Comparison of ENCODE assay signal across 15 cellular contexts in genomic region chr15:79943820-79944219, GRCh38. TPM values are rescaled to one million over a fixed set of nuclear protein-coding genes. Genes with fewer than 3 reads are reported as not detected.
DNase-seq lines count a peak whose midpoint lies in the region; ATAC-seq, FAIRE-seq and TF ChIP-seq lines count a peak whose summit lies in the region.
"Had no signal": no experiment of that assay in that cellular context is flagged by ENCODE, and none has a peak within 500 bp of the region (broad histone marks: within the 10 kb centered on the region; RNA-seq: fewer than 3 reads in every experiment).

No MANE protein-coding gene starts in this region.

- peaks cover 12% of the 10 kb centered on the region; the same call in 1 of the 2 replicates for H3K27me3 ChIP-seq in HAP-1 (ENCODE audit: low read depth)

- FAIRE-seq in frontal cortex (lab: Jason Lieb, UNC), result no peak
- FAIRE-seq: TTC549 had no signal

- TF ChIP-seq CTCF in fibroblast of pulmonary artery (IDR thresholded peaks at IDR 0.05; ENCODE audit: low read length, missing control alignments), result no peak

- H3K4me3 ChIP-seq in fibroblast of pulmonary artery (replicated peaks; ENCODE audit: low read depth, low read length) (no peak overlapping the region), HAP-1 (no peak overlapping the region)
- H3K4me3 ChIP-seq: sigmoid colon had no signal

- in situ Hi-C loops in HAP-1 (cut with MboI; ENCODE audit: low sequenced_read_pairs), result no loop called here

- ATAC-seq in GM18508 (IDR thresholded peaks at IDR 0.05; ENCODE audit: insufficient read depth, unreplicated experiment) (peak; percentile 68), GM21515 (IDR thresholded peaks at IDR 0.05; ENCODE audit: unreplicated experiment) (peak; percentile 72), HG03175 (IDR thresholded peaks at IDR 0.05; ENCODE audit: unreplicated experiment) (peak; percentile 96)
- ATAC-seq: stimulated activated memory B cell treated with anti-CD40 and anti-IgM and Interleukin-4, amounts not matched to agents 10 μg/mL and 1 μg/mL and 100 μg/mL, for 72 hours had no signal

- H3K36me3 ChIP-seq in HAP-1 (replicated peaks), result no peaks in the 10 kb centered on the region
- H3K36me3 ChIP-seq: sigmoid colon had no signal

- no peaks in the 10 kb centered on the region for H3K9me3 ChIP-seq in HAP-1
- H3K9me3 ChIP-seq: sigmoid colon had no signal

- no peaks in the 10 kb centered on the region for H3K4me1 ChIP-seq in HAP-1
- H3K4me1 ChIP-seq: sigmoid colon had no signal

- DNase-seq in fibroblast of pulmonary artery (ENCODE audit: low read depth) (peak; percentile 22), COLO829 (ENCODE audit: low spot score) (no peak), frontal cortex (ENCODE audit: low spot score in 2 of 2) (no peak), HAP-1 (ENCODE audit: low spot score in 2 of 2) (no peak)
- DNase-seq in activated CD4-positive, alpha-beta T cell treated with anti-CD3 and anti-CD28 coated beads, Interleukin-2, amount 50 U/mL, for 1 hour, result no peak
- DNase-seq: activated naive CD8-positive, alpha-beta T cell treated with anti-CD3 and anti-CD28 coated beads, Interleukin-2, amount 10 ng/mL, durations not matched to agents 7 days and 5 days; DMS153; H9; sigmoid colon had no signal

RNA-seq across cellular contexts. Expression of gene BCL2A1, which starts 27.2 kb away (rescaled TPM):
- 0.82 TPM for total RNA-seq in frontal cortex
- total RNA-seq: H9, lung microvascular endothelial cell had no signal

RNA-seq across cellular contexts. Expression of gene MTHFS, which starts 47.0 kb away (rescaled TPM):
- 6.1 TPM for total RNA-seq in frontal cortex
